ENCODE assay signal across 9 cellular contexts in the genomic region with DNA sequence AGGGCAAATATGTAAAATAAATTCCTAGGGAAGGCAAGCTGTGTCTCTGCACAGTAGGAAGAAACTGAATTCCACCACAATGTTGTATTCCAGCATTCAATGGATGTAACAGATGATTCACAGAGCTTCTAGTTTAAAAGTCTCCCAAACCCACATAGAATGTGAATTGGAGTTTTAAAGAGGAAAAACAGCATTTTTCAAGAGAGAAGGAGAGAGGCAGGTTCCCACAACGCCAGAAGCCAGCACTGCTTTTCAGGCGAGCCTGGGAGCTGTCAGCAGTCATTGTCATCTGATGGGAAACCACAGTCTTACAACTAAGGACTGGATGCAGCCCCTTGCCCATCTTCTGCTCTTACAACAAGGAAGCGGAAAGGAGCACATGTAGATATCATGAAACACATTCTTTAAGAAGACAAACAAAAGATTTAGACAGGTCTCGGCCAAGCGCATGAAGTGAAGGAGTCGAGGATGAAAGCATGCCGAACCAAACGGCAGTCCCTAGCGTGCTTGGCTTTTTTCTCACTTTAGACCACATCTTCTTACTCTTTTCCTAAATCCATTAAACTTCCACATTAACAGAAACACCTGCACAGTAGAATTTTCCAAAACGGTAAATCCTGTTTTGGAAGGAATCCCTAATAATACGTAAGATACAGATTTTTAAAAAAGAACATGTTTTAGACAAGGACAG. TPM values are rescaled to one million over a fixed set of nuclear protein-coding genes. Genes with fewer than 3 reads are reported as not detected.
DNase-seq lines count a peak whose midpoint lies in the region; ATAC-seq, FAIRE-seq and TF ChIP-seq lines count a peak whose summit lies in the region.
"Had no signal": no experiment of that assay in that cellular context is flagged by ENCODE, and none has a peak within 500 bp of the region (broad histone marks: within the 10 kb centered on the region; RNA-seq: fewer than 3 reads in every experiment).

No MANE protein-coding gene starts in this region.

- ATAC-seq in WTC11, result 0 out of 2 replicates have a peak, but pooled peaks have one; percentile 5
- no peak for ATAC-seq in GM21526 (IDR thresholded peaks at IDR 0.05; ENCODE audit: low FRiP score, unreplicated experiment)
- ATAC-seq in GM18861 (IDR thresholded peaks at IDR 0.05; ENCODE audit: unreplicated experiment), result no peak

- no peak overlapping the region for H3K27ac Mint-ChIP-seq in WTC11

- peaks cover 4% of the 10 kb centered on the region for H3K4me1 ChIP-seq in keratinocyte (ENCODE audit: control insufficient read depth, extremely low read depth, insufficient read depth, low read length)

- no peak overlapping the region for H3K27ac ChIP-seq in keratinocyte (ENCODE audit: control insufficient read depth, insufficient read depth, low read length)

- POLR2A ChIA-PET in WTC11 (lab: Charles Lee), result no interaction called here

- no peak overlapping the region for H2AFZ ChIP-seq in keratinocyte (ENCODE audit: control insufficient read depth, low read length)

- DNase-seq in NCI-H2029 treated with DMSO at 0.1 percent for 48 hours (lab: John Stamatoyannopoulos, UW) (peak; percentile 35), NCI-H2029 (lab: John Stamatoyannopoulos, UW) (no peak), WTC11 (ENCODE audit: low spot score) (no peak), keratinocyte (ENCODE audit: low read depth, low spot score) (no peak), skeletal muscle cell (ENCODE audit: low read depth) (no peak), frontal cortex (ENCODE audit: low spot score in 2 of 2) (no peak)
- DNase-seq: activated CD8-positive, alpha-beta memory T cell treated with anti-CD3 and anti-CD28 coated beads, Interleukin-2, amount 50 U/mL, for 4 hours had no signal

- H3K79me2 ChIP-seq in keratinocyte (ENCODE audit: control insufficient read depth, insufficient read depth, low read length), result no peaks in the 10 kb centered on the region

- H3K9me1 ChIP-seq in keratinocyte (ENCODE audit: control insufficient read depth, extremely low read depth, insufficient read depth, low read length), result no peaks in the 10 kb centered on the region

- H3K36me3 ChIP-seq in keratinocyte (ENCODE audit: control insufficient read depth in 2 of 2, extremely low read depth in 1 of 2, insufficient read depth in 2 of 2, low read length in 2 of 2), result no peaks in the 10 kb centered on the region

- peaks cover 41% of the 10 kb centered on the region for H3K27me3 ChIP-seq in keratinocyte (ENCODE audit: control insufficient read depth, extremely low read depth, insufficient read depth, low read length)

- peak overlapping the region; percentile 85 for H3K4me2 ChIP-seq in keratinocyte (ENCODE audit: control insufficient read depth, extremely low read depth, insufficient read depth, low read depth, low read length)

- dilution Hi-C loops in keratinocyte (cut with MboI; ENCODE audit: extremely low pct_ligation_motif_present, low sequenced_read_pairs), result no loop called here

- no peaks in the 10 kb centered on the region for H3K36me3 Mint-ChIP-seq in WTC11

- peaks cover 29% of the 10 kb centered on the region for H3K27me3 Mint-ChIP-seq in WTC11 (ENCODE audit: low read depth)

- FAIRE-seq in keratinocyte (lab: Jason Lieb, UNC) (no peak), frontal cortex (lab: Jason Lieb, UNC) (no peak)

- H3K4me3 ChIP-seq in keratinocyte (ENCODE audit: control insufficient read depth in 2 of 3, extremely low read depth in 1 of 3, insufficient read depth in 2 of 3, low read depth in 1 of 3, low read length in 3 of 3) (peak overlapping the region in 2 of 3 experiments; percentile 63 to 65), skeletal muscle cell (ENCODE audit: low read depth, low read length) (peak overlapping the region; percentile 52)

- H3K4me3 Mint-ChIP-seq in WTC11, result peak overlapping the region; percentile 84

- H3K4me1 Mint-ChIP-seq in WTC11, result peaks cover 12% of the 10 kb centered on the region

- no peak overlapping the region for H3K9ac ChIP-seq in keratinocyte (ENCODE audit: control insufficient read depth, extremely low read depth, insufficient read depth, low read length)

- H3K9me3 ChIP-seq in keratinocyte (ENCODE audit: control insufficient read depth, low read depth, low read length), result no peaks in the 10 kb centered on the region

- CTCF ChIA-PET in WTC11 (lab: Charles Lee), result interaction anchor here (1.2 to 2.1 kb wide), 4 partner anchors 29 to 500 kb away, joined by 4 to 22 read pairs (median 4); no protein-coding TSS in a partner anchor

- no peaks in the 10 kb centered on the region for H3K9me3 Mint-ChIP-seq in WTC11

- TF ChIP-seq CTCF in WTC11 (IDR thresholded peaks at IDR 0.05) (no peak), keratinocyte (optimal IDR thresholded peaks at IDR 0.05 in 1 of 3, IDR thresholded peaks at IDR 0.05 in 1 of 3, conservative IDR thresholded peaks at IDR 0.05 in 1 of 3; ENCODE audit: extremely low read depth in 1 of 3, insufficient read depth in 2 of 3, low read length in 3 of 3) (no peak)

- no peaks in the 10 kb centered on the region for H4K20me1 ChIP-seq in keratinocyte (ENCODE audit: control insufficient read depth, extremely low read depth, insufficient read depth, low read length)

TF ChIP-seq in WTC11, 78 proteins besides CTCF, POLR2A, EP300 and RAD21:
- TF ChIP-seq JUN (CRISPR knock-in tag; IDR thresholded peaks at IDR 0.05) (no peak), ZNF281 (CRISPR knock-in tag; IDR thresholded peaks at IDR 0.05) (no peak), MLX (CRISPR knock-in tag; IDR thresholded peaks at IDR 0.05) (no peak), ZNF416 (CRISPR knock-in tag; IDR thresholded peaks at IDR 0.05) (no peak), JAZF1 (CRISPR knock-in tag; IDR thresholded peaks at IDR 0.05) (no peak), RORB (CRISPR knock-in tag; IDR thresholded peaks at IDR 0.05) (no peak)
TF ChIP-seq in WTC11: peak in this region for 0.

RNA-seq across cellular contexts. Expression of gene DIRAS2, which starts 0.6 kb away (rescaled TPM):
- 0.27 to 0.35 TPM (median 0.34 TPM) in 3 replicates for total RNA-seq in WTC11 (2021)
- polyA plus RNA-seq in keratinocyte, result 0.01 TPM in 1 of 3 replicates, not detected in the others
- not detected for polyA plus RNA-seq in keratinocyte (2011; ENCODE audit: low read depth)
- not detected in 2 replicates for polyA plus RNA-seq in keratinocyte (2011; cell fraction: cytosol; rRNA removed)
- polyA plus RNA-seq in keratinocyte (2011; cell fraction: nucleus; rRNA removed), result not detected in 2 replicates
- not detected in 2 replicates for polyA plus RNA-seq in keratinocyte (2012; ENCODE audit: low replicate concordance)
- not detected in 3 replicates for polyA minus RNA-seq in keratinocyte
- polyA minus RNA-seq in keratinocyte (2011; cell fraction: cytosol; rRNA and poly(A)+ RNA removed), result not detected
- polyA minus RNA-seq in keratinocyte (2011; cell fraction: nucleus; rRNA and poly(A)+ RNA removed), result not detected in 2 replicates
- total RNA-seq in frontal cortex, result 55.4 TPM

Comparison
In these comparisons a context has a peak if more than half of its experiments do, and no peak if none do; other contexts are left out.
1. RNA of gene DIRAS2, which starts 0.6 kb away (total RNA-seq): 55.4 TPM in frontal cortex (single experiment); 0.27 to 0.35 TPM in WTC11; every median in the first group is over 10 times any median in the second.